ENCODE assay signal across 9 cellular contexts in the genomic region with DNA sequence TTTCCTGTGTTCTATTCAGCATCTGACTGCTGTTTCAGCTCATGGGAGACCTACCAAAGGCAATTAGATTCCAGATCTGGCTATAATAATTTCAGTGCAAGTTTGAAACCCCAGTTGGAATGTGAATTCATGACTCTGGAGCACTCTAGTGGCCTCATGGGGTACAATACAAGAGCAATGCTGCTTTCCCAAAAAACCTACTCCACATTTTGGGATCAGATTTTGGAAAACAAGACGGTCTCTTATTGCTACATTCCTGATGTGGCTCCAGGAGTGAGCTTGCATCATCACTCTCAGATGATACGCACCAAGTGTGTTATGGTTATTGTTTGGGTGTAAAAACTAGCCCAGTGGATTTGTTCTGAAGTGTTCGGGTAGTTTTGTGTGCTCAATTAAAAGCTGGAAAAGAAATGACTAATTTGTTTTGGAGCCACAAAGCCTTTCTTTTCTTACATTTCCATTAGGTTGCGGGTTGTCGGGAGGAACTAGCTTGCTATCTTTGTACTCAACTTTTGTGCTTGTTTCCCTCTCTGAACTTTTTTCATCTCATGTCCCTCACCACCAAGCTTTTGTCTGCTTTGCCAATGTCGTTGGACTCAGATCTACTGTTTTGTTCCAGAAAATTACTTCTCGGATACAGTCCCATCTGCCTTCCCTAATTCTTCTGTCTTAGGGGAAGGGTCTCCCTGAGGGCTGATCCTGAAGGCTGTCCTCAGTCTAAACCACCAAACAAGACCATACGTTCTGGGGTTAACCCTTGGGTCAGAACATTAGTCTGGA.
DNase-seq lines count a peak whose midpoint lies in the region; ATAC-seq and TF ChIP-seq lines count a peak whose summit lies in the region.
"Had no signal": no experiment of that assay in that cellular context is flagged by ENCODE, and none has a peak within 500 bp of the region (broad histone marks: within the 10 kb centered on the region; RNA-seq: fewer than 3 reads in every experiment).

No MANE protein-coding gene starts in this region.

- no peak overlapping the region for H3K4me3 Mint-ChIP-seq in nephron
- H3K4me3 Mint-ChIP-seq: activated CD4-positive, alpha-beta memory T cell treated with anti-CD3 and anti-CD28 coated beads, Interleukin-2, amount 10 ng/mL, durations not matched to agents 7 days and 5 days had no signal

- TF ChIP-seq CTCF in BE2C (IDR thresholded peaks at IDR 0.05; ENCODE audit: low read depth, low read length) (peak; percentile 48), NB4 (IDR thresholded peaks at IDR 0.05; ENCODE audit: low read depth, low read length) (peak; percentile 3), esophagus muscularis mucosa (IDR thresholded peaks at IDR 0.05) (peak in 2 of 3 experiments; percentile 9 to 35), nephron (IDR thresholded peaks at IDR 0.05; ENCODE audit: unreplicated experiment in 3 of 3) (peak in 2 of 3 experiments; percentile 10 to 13)

- H3K27me3 Mint-ChIP-seq in nephron (ENCODE audit: low read depth): no peaks in the 10 kb centered on the region
- H3K27me3 Mint-ChIP-seq: activated CD4-positive, alpha-beta memory T cell treated with anti-CD3 and anti-CD28 coated beads, Interleukin-2, amount 10 ng/mL, durations not matched to agents 7 days and 5 days had no signal

- H3K4me3 ChIP-seq in BE2C (ENCODE audit: low read depth, low read length) (no peak overlapping the region), NB4 (ENCODE audit: low read depth, low read length) (no peak overlapping the region), esophagus muscularis mucosa (no peak overlapping the region)

- ATAC-seq in GM19328 (IDR thresholded peaks at IDR 0.05; ENCODE audit: unreplicated experiment) (no peak), HG03432 (IDR thresholded peaks at IDR 0.05; ENCODE audit: unreplicated experiment) (no peak)

- intact Hi-C loops in esophagus muscularis mucosa (cut with DNase I): no loop called here

- H3K4me1 ChIP-seq in BE2C: no peaks in the 10 kb centered on the region
- peaks cover 0 to 26% (median 14%) of the 10 kb centered on the region in 4 donors for H3K4me1 ChIP-seq in esophagus muscularis mucosa

- H3K27me3 ChIP-seq in BE2C (no peaks in the 10 kb centered on the region), esophagus muscularis mucosa (no peaks in the 10 kb centered on the region)

- H3K9me3 Mint-ChIP-seq in nephron: peaks cover 5% of the 10 kb centered on the region
- H3K9me3 Mint-ChIP-seq: activated CD4-positive, alpha-beta memory T cell treated with anti-CD3 and anti-CD28 coated beads, Interleukin-2, amount 10 ng/mL, durations not matched to agents 7 days and 5 days had no signal

- TF ChIP-seq EP300 in esophagus muscularis mucosa (IDR thresholded peaks at IDR 0.05): no peak

- no peaks in the 10 kb centered on the region for H3K9me3 ChIP-seq in BE2C
- no peaks in the 10 kb centered on the region for H3K9me3 ChIP-seq in esophagus muscularis mucosa

- H3K36me3 Mint-ChIP-seq in nephron (ENCODE audit: low read depth): peaks cover 75% of the 10 kb centered on the region

- peaks cover 7% of the 10 kb centered on the region for H3K4me1 Mint-ChIP-seq in nephron

- TF ChIP-seq POLR2A in NB4 (IDR thresholded peaks at IDR 0.05; ENCODE audit: extremely low read depth, insufficient read length) (no peak), esophagus muscularis mucosa (IDR thresholded peaks at IDR 0.05; ENCODE audit: low read depth) (no peak)

- WGBS in esophagus muscularis mucosa: 83% methylated on average over 8 of the region's 8 CpGs

- no peak for DNase-seq in BE2C
- no peak for DNase-seq in NB4 (ENCODE audit: low read depth)
- no peak for DNase-seq in esophagus muscularis mucosa (ENCODE audit: extremely low spot score)
- DNase-seq in ecto neural progenitor cell (ENCODE audit: low spot score): no peak
- no peak for DNase-seq in HPDE6-E6E7 (ENCODE audit: extremely low spot score)
- DNase-seq: activated CD4-positive, alpha-beta memory T cell treated with anti-CD3 and anti-CD28 coated beads, Interleukin-2, amount 10 ng/mL, durations not matched to agents 7 days and 5 days had no signal

- H3K36me3 ChIP-seq in BE2C: peaks cover 16% of the 10 kb centered on the region
- peaks cover 7 to 50% (median 26%) of the 10 kb centered on the region in 4 donors for H3K36me3 ChIP-seq in esophagus muscularis mucosa

- peak overlapping the region in 3 of 4 donors; percentile 9 to 54 (median 29) for H3K27ac ChIP-seq in esophagus muscularis mucosa (replicated peaks in 1 of 4)

- H3K27ac Mint-ChIP-seq in nephron: peak overlapping the region in 1 of 3 experiments; percentile 25
- H3K27ac Mint-ChIP-seq: activated CD4-positive, alpha-beta memory T cell treated with anti-CD3 and anti-CD28 coated beads, Interleukin-2, amount 10 ng/mL, durations not matched to agents 7 days and 5 days had no signal
